In the genomic region with DNA sequence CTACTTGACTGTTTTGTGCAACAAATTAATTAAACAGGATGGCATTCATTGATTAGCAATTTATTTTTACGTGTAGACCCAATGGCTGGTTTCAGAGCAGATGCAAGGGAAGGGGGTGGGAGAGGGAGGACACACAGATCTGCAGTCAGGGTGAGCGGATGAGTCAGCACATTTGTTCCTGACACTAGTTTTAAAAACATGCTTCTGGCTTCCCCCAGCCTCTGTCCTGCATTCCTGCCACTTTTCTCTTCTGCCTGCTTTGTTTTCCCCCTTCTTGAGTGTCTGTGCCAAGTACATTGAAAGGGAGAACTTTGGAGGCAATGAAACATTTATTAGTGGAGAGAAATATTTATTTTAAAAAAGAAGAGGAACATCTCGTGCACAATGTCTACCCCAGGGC, we compare ENCODE assay signal across 8 cellular contexts. TPM values are rescaled to one million over a fixed set of nuclear protein-coding genes. Genes with fewer than 3 reads are reported as not detected.
DNase-seq lines count a peak whose midpoint lies in the region; ATAC-seq and TF ChIP-seq lines count a peak whose summit lies in the region.

No MANE protein-coding gene starts in this region.

- no peak overlapping the region for H3K27ac Mint-ChIP-seq in stimulated activated naive CD8-positive, alpha-beta T cell treated with anti-CD3 and anti-CD28 coated beads, Interleukin-15, amount 100 ng/mL, for 72 hours

- ATAC-seq in right lobe of liver, result peak; percentile 35 to 66 (median 54)
- ATAC-seq in GM21786 (IDR thresholded peaks at IDR 0.05; ENCODE audit: unreplicated experiment), result no peak
- ATAC-seq in stimulated activated naive CD8-positive, alpha-beta T cell treated with anti-CD3 and anti-CD28 coated beads, Interleukin-15, amount 100 ng/mL, for 72 hours, result no peak

- H3K79me2 ChIP-seq in ACC112 (ENCODE audit: control insufficient read depth, insufficient read depth, low read length, unreplicated experiment), result no peaks in the 10 kb centered on the region

- peak; percentile 85 for DNase-seq in LHCN-M2 (ENCODE audit: low read depth)
- peak in 1 of 2 donors; percentile 38 for DNase-seq in breast epithelium (ENCODE audit: low spot score in 2 of 2)
- DNase-seq in right lobe of liver, result no peak
- no peak for DNase-seq in SKM-1 treated with dmso at 0.1 percent for 144 hours (lab: John Stamatoyannopoulos, UW; ENCODE audit: unreplicated experiment)
- DNase-seq in retina, result no peak
- DNase-seq in stimulated activated naive CD8-positive, alpha-beta T cell treated with anti-CD3 and anti-CD28 coated beads, Interleukin-15, amount 100 ng/mL, for 72 hours, result no peak

- H3K4me1 Mint-ChIP-seq in stimulated activated naive CD8-positive, alpha-beta T cell treated with anti-CD3 and anti-CD28 coated beads, Interleukin-15, amount 100 ng/mL, for 72 hours, result no peaks in the 10 kb centered on the region

- peaks cover 17% of the 10 kb centered on the region for H3K27me3 Mint-ChIP-seq in stimulated activated naive CD8-positive, alpha-beta T cell treated with anti-CD3 and anti-CD28 coated beads, Interleukin-15, amount 100 ng/mL, for 72 hours

- H3K27ac ChIP-seq in ACC112 (ENCODE audit: low read depth, low read length), result peak overlapping the region; percentile 62
- H3K27ac ChIP-seq in breast epithelium, result peak overlapping the region; percentile 8 to 25
- peak overlapping the region in 1 of 3 donors; percentile 21 for H3K27ac ChIP-seq in right lobe of liver

- H2AFZ ChIP-seq in ACC112 (ENCODE audit: low read length, unreplicated experiment), result peak overlapping the region; percentile 44

- H3K9me3 Mint-ChIP-seq in stimulated activated naive CD8-positive, alpha-beta T cell treated with anti-CD3 and anti-CD28 coated beads, Interleukin-15, amount 100 ng/mL, for 72 hours, result no peaks in the 10 kb centered on the region

- 44% methylated on average over 3 of the region's 3 CpGs for WGBS in right lobe of liver (ENCODE audit: insufficient coverage, low coverage, low lambda C conversion rate, missing lambda C conversion rate)

- H3K36me3 ChIP-seq in ACC112 (ENCODE audit: insufficient read depth, low read length) (no peaks in the 10 kb centered on the region), breast epithelium (no peaks in the 10 kb centered on the region), right lobe of liver (no peaks in the 10 kb centered on the region)

- no peak overlapping the region for H3K4me3 Mint-ChIP-seq in stimulated activated naive CD8-positive, alpha-beta T cell treated with anti-CD3 and anti-CD28 coated beads, Interleukin-15, amount 100 ng/mL, for 72 hours

- H3K9me3 ChIP-seq in breast epithelium (no peaks in the 10 kb centered on the region), right lobe of liver (no peaks in the 10 kb centered on the region)

- TF ChIP-seq POLR2A in breast epithelium (IDR thresholded peaks at IDR 0.05) (no peak), right lobe of liver (IDR thresholded peaks at IDR 0.05) (no peak)

- TF ChIP-seq CTCF in breast epithelium (IDR thresholded peaks at IDR 0.05), result no peak
- no peak for TF ChIP-seq CTCF in right lobe of liver (IDR thresholded peaks at IDR 0.05)

- peaks cover 34% of the 10 kb centered on the region for H3K4me1 ChIP-seq in ACC112 (ENCODE audit: control insufficient read depth, insufficient read depth, low read length, unreplicated experiment)
- H3K4me1 ChIP-seq in breast epithelium, result peaks cover 0 to 13% of the 10 kb centered on the region in 2 donors
- H3K4me1 ChIP-seq in right lobe of liver, result peaks cover 0 to 24% (median 0%) of the 10 kb centered on the region in 4 donors

- H3K27me3 ChIP-seq in ACC112 (ENCODE audit: insufficient read depth, low read length) (no peaks in the 10 kb centered on the region), breast epithelium (no peaks in the 10 kb centered on the region), right lobe of liver (no peaks in the 10 kb centered on the region)

- H3K4me3 ChIP-seq in ACC112 (ENCODE audit: low read depth, low read length) (no peak overlapping the region), breast epithelium (peak overlapping the region in 1 of 3 donors; percentile 3), right lobe of liver (no peak overlapping the region)

- intact Hi-C loops in breast epithelium (cut with DNase I; ENCODE audit: low total_unique reads) (no loop called here), right lobe of liver (cut with DNase I) (no loop called here)

RNA-seq across cellular contexts. Expression of gene NRP2, which starts 52.1 kb away (rescaled TPM):
- total RNA-seq in LHCN-M2 (2014; rRNA removed), result 14.9 and 19.3 TPM in 2 replicates
- polyA plus RNA-seq in LHCN-M2 (2012), result 7.7 TPM
- 10 to 100 TPM; 18.4 to 32.0 (median 23.9) TPM for total RNA-seq in breast epithelium
- total RNA-seq in right lobe of liver, result 10 to 100 TPM in 3 of 6 experiments, 1 to 10 TPM in 3; 5.5 to 23.7 (median 8.6) TPM

Comparison
In these comparisons a context has a peak if more than half of its experiments do, and no peak if none do; other contexts are left out.
1. ATAC-seq: peak in right lobe of liver (4 of 4); none in GM21786 (single experiment) and stimulated activated naive CD8-positive, alpha-beta T cell treated with anti-CD3 and anti-CD28 coated beads, Interleukin-15, amount 100 ng/mL, for 72 hours (single experiment).